In genomic region chr4:144809056-144809640, GRCh38 we compare ENCODE assay signal across 24 cellular contexts.
A peak's percentile ranks its signal among the peaks of the same experiment; 100 is the strongest.
DNase-seq lines count a peak whose midpoint lies in the region; TF ChIP-seq lines count a peak whose summit lies in the region.
"Had no signal": no experiment of that assay in that cellular context is flagged by ENCODE, and none has a peak within 500 bp of the region (broad histone marks: within the 10 kb centered on the region; RNA-seq: fewer than 3 reads in every experiment).

No MANE protein-coding gene starts in this region.

- no peak overlapping the region for H2AFZ ChIP-seq in MM.1S (ENCODE audit: low read length)
- H2AFZ ChIP-seq: GM23248 had no signal

- DNase-seq in CMK (ENCODE audit: low read depth) (peak; percentile 76), NCI-H510A treated with DMSO at 0.1 percent for 48 hours (lab: John Stamatoyannopoulos, UW) (peak; percentile 25), endodermal cell (peak; percentile 70), nephron progenitor cell (no peak), MM.1S (no peak), DMS79 (lab: John Stamatoyannopoulos, UW) (no peak)
- DNase-seq in activated CD4-positive, alpha-beta T cell treated with anti-CD3 and anti-CD28 coated beads, Interleukin-2, amount 10 ng/mL, durations not matched to agents 24 days and 14 days, result no peak
- no peak for DNase-seq in activated CD4-positive, alpha-beta memory T cell treated with anti-CD3 and anti-CD28 coated beads for 36 hours
- DNase-seq: activated CD8-positive, alpha-beta memory T cell treated with anti-CD3 and anti-CD28 coated beads for 24 hours; activated naive CD4-positive, alpha-beta T cell treated with anti-CD3 and anti-CD28 coated beads, Interleukin-2, amount 10 ng/mL, durations not matched to agents 7 days and 5 days; activated T-cell treated with anti-CD3 and anti-CD28 coated beads, Interleukin-2, amount 50 U/mL, for 72 hours; anterior cingulate cortex; Caco-2; central memory CD4-positive, alpha-beta T cell; dorsolateral prefrontal cortex; GM23248; NCI-H1417; NCI-H2081 treated with DMSO at 0.1 percent for 48 hours; NCI-H446 treated with DMSO at 0.1 percent for 48 hours; stimulated activated CD4-positive, alpha-beta T cell treated with anti-CD3 and anti-CD28 coated beads, Interleukin-12 subunit alpha, Interleukin-12 subunit beta, amount 100 ng/mL, for 4 hours; stimulated activated naive CD8-positive, alpha-beta T cell treated with anti-CD3 and anti-CD28 coated beads, Interleukin-15, amount 100 ng/mL, for 72 hours; tibial artery had no signal

- no peaks in the 10 kb centered on the region for H3K4me1 ChIP-seq in endodermal cell (ENCODE audit: control insufficient read depth, insufficient read depth, low read length)
- no peaks in the 10 kb centered on the region for H3K4me1 ChIP-seq in MM.1S (ENCODE audit: low read length)
- H3K4me1 ChIP-seq: Caco-2, right atrium auricular region, tibial artery had no signal

- no peak for TF ChIP-seq CTCF in endodermal cell (conservative IDR thresholded peaks at IDR 0.05)
- no peak for TF ChIP-seq CTCF in nephron progenitor cell (IDR thresholded peaks at IDR 0.05)
- TF ChIP-seq CTCF in MM.1S (IDR thresholded peaks at IDR 0.05; ENCODE audit: low read length), result no peak

- H3K27me3 ChIP-seq in endodermal cell (ENCODE audit: control insufficient read depth, insufficient read depth, low read length, poor library complexity, severe bottlenecking), result no peaks in the 10 kb centered on the region
- H3K27me3 ChIP-seq in MM.1S (replicated peaks; ENCODE audit: insufficient read depth, low read length), result no peaks in the 10 kb centered on the region
- H3K27me3 ChIP-seq: dorsolateral prefrontal cortex, right atrium auricular region, tibial artery had no signal

- H3K9me2 ChIP-seq in MM.1S (replicated peaks; ENCODE audit: insufficient read depth, low read length), result no peaks in the 10 kb centered on the region

- H3K9ac ChIP-seq in endodermal cell (ENCODE audit: extremely low read depth, low read length, poor library complexity, severe bottlenecking) (no peak overlapping the region), MM.1S (ENCODE audit: low read length) (no peak overlapping the region)
- H3K9ac ChIP-seq: GM23248 had no signal

- H4K20me1 ChIP-seq in MM.1S (ENCODE audit: insufficient read depth, low read length), result no peaks in the 10 kb centered on the region

- POLR2A ChIA-PET in activated CD4-positive, alpha-beta memory T cell treated with anti-CD3 and anti-CD28 coated beads for 36 hours (lab: Charles Lee), result no interaction called here

- no peaks in the 10 kb centered on the region for H3K79me2 ChIP-seq in MM.1S (ENCODE audit: low read length)

- H3K27me3 Mint-ChIP-seq in endodermal cell (ENCODE audit: insufficient read depth) (no peaks in the 10 kb centered on the region), nephron progenitor cell (ENCODE audit: low read depth, poor library complexity) (peaks cover 6% of the 10 kb centered on the region)
- H3K27me3 Mint-ChIP-seq in activated CD4-positive, alpha-beta T cell treated with anti-CD3 and anti-CD28 coated beads, Interleukin-2, amount 10 ng/mL, durations not matched to agents 24 days and 14 days, result no peaks in the 10 kb centered on the region
- H3K27me3 Mint-ChIP-seq in activated CD4-positive, alpha-beta memory T cell treated with anti-CD3 and anti-CD28 coated beads for 36 hours, result no peaks in the 10 kb centered on the region
- H3K27me3 Mint-ChIP-seq: activated naive CD4-positive, alpha-beta T cell treated with anti-CD3 and anti-CD28 coated beads, Interleukin-2, amount 10 ng/mL, durations not matched to agents 7 days and 5 days; stimulated activated naive CD8-positive, alpha-beta T cell treated with anti-CD3 and anti-CD28 coated beads, Interleukin-15, amount 100 ng/mL, for 72 hours had no signal

- H3K4me3 Mint-ChIP-seq in endodermal cell (peak overlapping the region; percentile 72), nephron progenitor cell (peak overlapping the region; percentile 84)
- H3K4me3 Mint-ChIP-seq in activated CD4-positive, alpha-beta T cell treated with anti-CD3 and anti-CD28 coated beads, Interleukin-2, amount 10 ng/mL, durations not matched to agents 24 days and 14 days, result no peak overlapping the region
- no peak overlapping the region for H3K4me3 Mint-ChIP-seq in activated CD4-positive, alpha-beta memory T cell treated with anti-CD3 and anti-CD28 coated beads for 36 hours
- H3K4me3 Mint-ChIP-seq: activated naive CD4-positive, alpha-beta T cell treated with anti-CD3 and anti-CD28 coated beads, Interleukin-2, amount 10 ng/mL, durations not matched to agents 7 days and 5 days; activated T-cell treated with anti-CD3 and anti-CD28 coated beads, Interleukin-2, amount 50 U/mL, for 72 hours; stimulated activated naive CD8-positive, alpha-beta T cell treated with anti-CD3 and anti-CD28 coated beads, Interleukin-15, amount 100 ng/mL, for 72 hours had no signal

- H3K27ac Mint-ChIP-seq in endodermal cell, result peak overlapping the region; percentile 97
- H3K27ac Mint-ChIP-seq in nephron progenitor cell, result peak overlapping the region; percentile 79
- H3K27ac Mint-ChIP-seq in activated CD4-positive, alpha-beta T cell treated with anti-CD3 and anti-CD28 coated beads, Interleukin-2, amount 10 ng/mL, durations not matched to agents 24 days and 14 days, result no peak overlapping the region
- H3K27ac Mint-ChIP-seq in activated CD4-positive, alpha-beta memory T cell treated with anti-CD3 and anti-CD28 coated beads for 36 hours, result no peak overlapping the region
- H3K27ac Mint-ChIP-seq: activated naive CD4-positive, alpha-beta T cell treated with anti-CD3 and anti-CD28 coated beads, Interleukin-2, amount 10 ng/mL, durations not matched to agents 7 days and 5 days; activated T-cell treated with anti-CD3 and anti-CD28 coated beads, Interleukin-2, amount 50 U/mL, for 72 hours; stimulated activated naive CD8-positive, alpha-beta T cell treated with anti-CD3 and anti-CD28 coated beads, Interleukin-15, amount 100 ng/mL, for 72 hours had no signal

- no peaks in the 10 kb centered on the region for H3F3A ChIP-seq in MM.1S (ENCODE audit: insufficient read depth, low read length)

- H3K9me3 ChIP-seq in endodermal cell (ENCODE audit: control insufficient read depth, low read length), result peaks cover 29% of the 10 kb centered on the region
- H3K9me3 ChIP-seq in MM.1S (replicated peaks; ENCODE audit: insufficient read depth, low read length), result no peaks in the 10 kb centered on the region

- CTCF ChIA-PET in activated CD4-positive, alpha-beta memory T cell treated with anti-CD3 and anti-CD28 coated beads for 36 hours (lab: Charles Lee), result no interaction called here

- H3K4me1 Mint-ChIP-seq in endodermal cell (no peaks in the 10 kb centered on the region), nephron progenitor cell (peaks cover 4% of the 10 kb centered on the region)
- H3K4me1 Mint-ChIP-seq in activated CD4-positive, alpha-beta T cell treated with anti-CD3 and anti-CD28 coated beads, Interleukin-2, amount 10 ng/mL, durations not matched to agents 24 days and 14 days, result no peaks in the 10 kb centered on the region
- H3K4me1 Mint-ChIP-seq in activated CD4-positive, alpha-beta memory T cell treated with anti-CD3 and anti-CD28 coated beads for 36 hours (ENCODE audit: low read depth), result no peaks in the 10 kb centered on the region
- H3K4me1 Mint-ChIP-seq: activated naive CD4-positive, alpha-beta T cell treated with anti-CD3 and anti-CD28 coated beads, Interleukin-2, amount 10 ng/mL, durations not matched to agents 7 days and 5 days; stimulated activated naive CD8-positive, alpha-beta T cell treated with anti-CD3 and anti-CD28 coated beads, Interleukin-15, amount 100 ng/mL, for 72 hours had no signal

- H3K4me2 ChIP-seq in MM.1S (ENCODE audit: low read depth, low read length), result no peak overlapping the region

- H3K36me3 ChIP-seq in endodermal cell (ENCODE audit: control insufficient read depth, insufficient read depth, low read length), result no peaks in the 10 kb centered on the region
- no peaks in the 10 kb centered on the region for H3K36me3 ChIP-seq in MM.1S (replicated peaks; ENCODE audit: insufficient read depth, low read length)
- H3K36me3 ChIP-seq: right atrium auricular region, tibial artery had no signal

- intact Hi-C loops in activated CD4-positive, alpha-beta T cell treated with anti-CD3 and anti-CD28 coated beads, Interleukin-2, amount 10 ng/mL, durations not matched to agents 24 days and 14 days (cut with micrococcal nuclease), result no loop called here
- intact Hi-C loops in activated CD4-positive, alpha-beta memory T cell treated with anti-CD3 and anti-CD28 coated beads for 36 hours (cut with micrococcal nuclease), result no loop called here

- peak overlapping the region; percentile 32 for H3K4me3 ChIP-seq in endodermal cell (ENCODE audit: low read length)
- no peak overlapping the region for H3K4me3 ChIP-seq in MM.1S (ENCODE audit: low read length)
- H3K4me3 ChIP-seq: dorsolateral prefrontal cortex, GM23248, lung, right atrium auricular region, tibial artery had no signal

- H3K9me3 Mint-ChIP-seq in endodermal cell, result peaks cover 59% of the 10 kb centered on the region
- H3K9me3 Mint-ChIP-seq in nephron progenitor cell, result peaks cover 69% of the 10 kb centered on the region
- peaks cover 14% of the 10 kb centered on the region for H3K9me3 Mint-ChIP-seq in activated CD4-positive, alpha-beta T cell treated with anti-CD3 and anti-CD28 coated beads, Interleukin-2, amount 10 ng/mL, durations not matched to agents 24 days and 14 days
- peaks cover 30% of the 10 kb centered on the region for H3K9me3 Mint-ChIP-seq in activated CD4-positive, alpha-beta memory T cell treated with anti-CD3 and anti-CD28 coated beads for 36 hours

- no peak overlapping the region for H3K27ac ChIP-seq in endodermal cell (ENCODE audit: low read depth, low read length)
- H3K27ac ChIP-seq in MM.1S (ENCODE audit: low read length), result no peak overlapping the region
- H3K27ac ChIP-seq: dorsolateral prefrontal cortex, GM23248, right atrium auricular region, tibial artery had no signal

- H3K36me3 Mint-ChIP-seq in endodermal cell (ENCODE audit: low read depth) (peaks cover 7% of the 10 kb centered on the region), nephron progenitor cell (ENCODE audit: low read depth) (peaks cover 29% of the 10 kb centered on the region)
- H3K36me3 Mint-ChIP-seq in activated CD4-positive, alpha-beta T cell treated with anti-CD3 and anti-CD28 coated beads, Interleukin-2, amount 10 ng/mL, durations not matched to agents 24 days and 14 days (ENCODE audit: low read depth), result no peaks in the 10 kb centered on the region
- H3K36me3 Mint-ChIP-seq in activated CD4-positive, alpha-beta memory T cell treated with anti-CD3 and anti-CD28 coated beads for 36 hours, result no peaks in the 10 kb centered on the region

- 74 to 83% methylated on average over 1 of the region's 1 CpG for WGBS in endodermal cell (ENCODE audit: insufficient coverage in 1 of 2, insufficient read length in 1 of 2), 2 experiments

Comparison
In these comparisons a context has a peak if more than half of its experiments do, and no peak if none do; other contexts are left out.
1. DNase-seq: peak in CMK (single experiment), NCI-H510A treated with DMSO at 0.1 percent for 48 hours (single experiment) and endodermal cell (single experiment); none in nephron progenitor cell (single experiment), MM.1S (single experiment), activated CD4-positive, alpha-beta T cell treated with anti-CD3 and anti-CD28 coated beads, Interleukin-2, amount 10 ng/mL, durations not matched to agents 24 days and 14 days (single experiment), activated CD4-positive, alpha-beta memory T cell treated with anti-CD3 and anti-CD28 coated beads for 36 hours (single experiment) and DMS79 (single experiment).
2. H3K27ac Mint-ChIP-seq: peak in endodermal cell (single experiment) and nephron progenitor cell (single experiment); none in activated CD4-positive, alpha-beta T cell treated with anti-CD3 and anti-CD28 coated beads, Interleukin-2, amount 10 ng/mL, durations not matched to agents 24 days and 14 days (single experiment) and activated CD4-positive, alpha-beta memory T cell treated with anti-CD3 and anti-CD28 coated beads for 36 hours (single experiment).
3. H3K4me3 Mint-ChIP-seq: peak in endodermal cell (single experiment) and nephron progenitor cell (single experiment); none in activated CD4-positive, alpha-beta T cell treated with anti-CD3 and anti-CD28 coated beads, Interleukin-2, amount 10 ng/mL, durations not matched to agents 24 days and 14 days (single experiment) and activated CD4-positive, alpha-beta memory T cell treated with anti-CD3 and anti-CD28 coated beads for 36 hours (single experiment).